ENCODE assay signal across 8 cellular contexts in genomic region chr19:2427323-2428026, GRCh38. TPM values are rescaled to one million over a fixed set of nuclear protein-coding genes. Genes with fewer than 3 reads are reported as not detected.
DNase-seq lines count a peak whose midpoint lies in the region; ATAC-seq, FAIRE-seq and TF ChIP-seq lines count a peak whose summit lies in the region.

Gene TIMM13, minus strand, starts transcription at chr19:2427586. Its CDS starts 53 bp downstream, at chr19:2427533.

- H3K36me3 Mint-ChIP-seq in brain = no peaks in the 10 kb centered on the region

- H3K4me3 Mint-ChIP-seq in brain = peak within 1 kb of the TSS; percentile 93 to 97 (median 95)

- H3K4me1 ChIP-seq in A549 = peaks cover 17% of the 10 kb centered on the region; the same call in 2 of the 3 replicates
- H3K4me1 ChIP-seq in iPS DF 6.9 (ENCODE audit: control insufficient read depth, insufficient read depth, low read length) = peaks cover 12% of the 10 kb centered on the region
- peaks cover 23 to 30% of the 10 kb centered on the region in 2 donors for H3K4me1 ChIP-seq in gastrocnemius medialis

- H3K27me3 Mint-ChIP-seq in brain = peaks cover 9% of the 10 kb centered on the region

- TF ChIP-seq POLR2A in A549 (IDR thresholded peaks at IDR 0.05; ENCODE audit: low read length) = peak; percentile 4
- TF ChIP-seq POLR2A in gastrocnemius medialis (IDR thresholded peaks at IDR 0.05) = peak; percentile 82 to 83

- peak; percentile 78 to 94 for DNase-seq in A549 (ENCODE audit: low read depth in 1 of 2, low spot score in 1 of 2)
- peak; percentile 95 for DNase-seq in NCI-H2171 (lab: John Stamatoyannopoulos, UW)
- peak; percentile 98 for DNase-seq in UCSD-AML1 (lab: John Stamatoyannopoulos, UW; ENCODE audit: unreplicated experiment)
- peak; percentile 93 for DNase-seq in iPS DF 6.9 (ENCODE audit: low read depth, low spot score)
- peak; percentile 91 to 95 for DNase-seq in gastrocnemius medialis

- H3K9me3 ChIP-seq in A549 = no peaks in the 10 kb centered on the region
- no peaks in the 10 kb centered on the region for H3K9me3 ChIP-seq in iPS DF 6.9 (ENCODE audit: control insufficient read depth, insufficient read depth, low read length)
- H3K9me3 ChIP-seq in gastrocnemius medialis = no peaks in the 10 kb centered on the region

- 0% methylated on average over 5 of the region's 84 CpGs for WGBS in A549 (ENCODE audit: missing lambda C conversion rate)
- no CpG with 5 or more reads among the region's 84 CpGs for WGBS in iPS DF 6.9 (ENCODE audit: insufficient coverage, insufficient read length)

- intact Hi-C loops in gastrocnemius medialis (cut with DNase I; ENCODE audit: low total_unique reads) = loop anchor here (1.0 kb wide), 1 partner anchor 19 kb away; no protein-coding TSS in a partner anchor

- POLR2A ChIA-PET in A549 (lab: Yijun Ruan, JAX) = interaction anchor here (0.6 to 1.9 kb wide), 10 partner anchors 10 to 276 kb away, joined by 3 to 16 read pairs (median 3); partner anchors contain the start of genes AP3D1, GADD45B and LMNB2

- in situ Hi-C loops in gastrocnemius medialis (cut with MboI; ENCODE audit: low sequenced_read_pairs in 4 of 4) = no loop called here

- CTCF ChIA-PET in A549 (lab: Yijun Ruan, JAX) = interaction anchor here (0.6 to 1.7 kb wide), 8 partner anchors 13 to 1230 kb away, joined by 3 to 10 read pairs (median 4); no protein-coding TSS in a partner anchor

- peak within 1 kb of the TSS; percentile 97 for H3K4me2 ChIP-seq in A549

- peaks cover 27% of the 10 kb centered on the region for H3K4me1 Mint-ChIP-seq in brain

- H3K36me3 ChIP-seq in iPS DF 6.9 (ENCODE audit: control insufficient read depth, insufficient read depth, low read length) (peaks cover 33% of the 10 kb centered on the region), gastrocnemius medialis (peaks cover 0 to 13% of the 10 kb centered on the region in 2 donors)

- H3K4me3 ChIP-seq in A549 = peak within 1 kb of the TSS; percentile 95
- peak within 1 kb of the TSS; percentile 85 for H3K4me3 ChIP-seq in iPS DF 6.9 (ENCODE audit: low read length)
- H3K4me3 ChIP-seq in gastrocnemius medialis = peak within 1 kb of the TSS; percentile 82 to 98 (median 90)

- no peak for TF ChIP-seq RAD21 in A549 (conservative IDR thresholded peaks at IDR 0.05 in 1 of 2, IDR thresholded peaks at IDR 0.05 in 1 of 2)

- ATAC-seq in A549 (peak; percentile 87 to 90), GM18867 (IDR thresholded peaks at IDR 0.05; ENCODE audit: unreplicated experiment) (peak; percentile 72), HG03097 (IDR thresholded peaks at IDR 0.05; ENCODE audit: low FRiP score, unreplicated experiment) (peak; percentile 72), gastrocnemius medialis (peak; percentile 89 to 94)

- H3K27ac Mint-ChIP-seq in brain = peak within 1 kb of the TSS; percentile 98 to 100 (median 99)

- FAIRE-seq in A549 (lab: Jason Lieb, UNC) = no peak

- no peak for TF ChIP-seq EP300 in A549 (IDR thresholded peaks at IDR 0.05)

- TF ChIP-seq CTCF in A549 (IDR thresholded peaks at IDR 0.05) (no peak), brain (conservative IDR thresholded peaks at IDR 0.05) (no peak), gastrocnemius medialis (IDR thresholded peaks at IDR 0.05 in 4 of 5, conservative IDR thresholded peaks at IDR 0.05 in 1 of 5) (no peak)

- peaks cover 0 to 3% (median 0%) of the 10 kb centered on the region in 5 experiments for H3K9me3 Mint-ChIP-seq in brain

- no peaks in the 10 kb centered on the region for H3K27me3 ChIP-seq in iPS DF 6.9 (ENCODE audit: control insufficient read depth, insufficient read depth, low read length)
- H3K27me3 ChIP-seq in gastrocnemius medialis = no peaks in the 10 kb centered on the region

- peak within 1 kb of the TSS; percentile 97 to 99 for H3K27ac ChIP-seq in A549
- H3K27ac ChIP-seq in iPS DF 6.9 (ENCODE audit: low read length) = no peak within 1 kb of the TSS
- H3K27ac ChIP-seq in gastrocnemius medialis = peak within 1 kb of the TSS; percentile 89 to 98 (median 92)

TF ChIP-seq in A549, 52 proteins besides CTCF, POLR2A, EP300 and RAD21:
- TF ChIP-seq ATOH8 (CRISPR knock-in tag; IDR thresholded peaks at IDR 0.05; ENCODE audit: low read depth) = no peak
- TF ChIP-seq PBX3 (IDR thresholded peaks at IDR 0.05) = no peak; the same call in 1 of the 2 replicates
- no peak for TF ChIP-seq TP53 (CRISPR knock-in tag; IDR thresholded peaks at IDR 0.05)
- TF ChIP-seq CHD2 (IDR thresholded peaks at IDR 0.05; ENCODE audit: low read length, partially characterized antibody) = no peak
- 0 out of 2 replicates have a peak, but pooled peaks have one; percentile 29 for TF ChIP-seq HOXB13 (CRISPR knock-in tag; IDR thresholded peaks at IDR 0.05; ENCODE audit: low read depth)
- peak; percentile 45 to 80; a peak in 2 of 5 replicates for TF ChIP-seq JUN (IDR thresholded peaks at IDR 0.05)
- peak; percentile 45 to 88; a peak in 3 of 4 replicates for TF ChIP-seq CEBPB (IDR thresholded peaks at IDR 0.05)
- TF ChIP-seq BCL3 (IDR thresholded peaks at IDR 0.05) = peak; percentile 41; the same call in 1 of the 3 replicates
- TF ChIP-seq USF2 (IDR thresholded peaks at IDR 0.05) = peak; percentile 96
- TF ChIP-seq MAX (IDR thresholded peaks at IDR 0.05) = peak; percentile 88
- 0 out of 2 replicates have a peak, but pooled peaks have one; percentile 49 for TF ChIP-seq PHF8 (IDR thresholded peaks at IDR 0.05; ENCODE audit: borderline replicate concordance, low read depth)
- TF ChIP-seq MYC (IDR thresholded peaks at IDR 0.05; ENCODE audit: borderline replicate concordance, low read length) = peak; percentile 90

RNA-seq across cellular contexts. Expression of gene TIMM13, which starts in this region (rescaled TPM):
- polyA plus RNA-seq in A549 (2011; rRNA removed) (23.9 and 24.7 TPM in 2 replicates), A549 (2017; fragmentation: RNase III; extraction: RNeasy Plus Mini Kit Qiagen cat#74134 plus additional on column Dnase treatment) (73.6 to 85.7 TPM (median 81.2 TPM) in 3 replicates), brain (ENCODE audit: insufficient read depth, low read depth, low replicate concordance) (121 TPM)
- 128 and 159 TPM in 2 replicates for polyA plus RNA-seq in A549 (2012; cell fraction: cytosol; rRNA removed)
- 95.9 and 129 TPM in 2 replicates for polyA plus RNA-seq in A549 (2012; cell fraction: nucleus; rRNA removed)
- polyA minus RNA-seq in A549 (2011; rRNA and poly(A)+ RNA removed) = 5.7 and 9.2 TPM in 2 replicates
- total RNA-seq in gastrocnemius medialis = 10 to 100 TPM; 23.7 to 60.3 (median 46.8) TPM
